In the genomic region with DNA sequence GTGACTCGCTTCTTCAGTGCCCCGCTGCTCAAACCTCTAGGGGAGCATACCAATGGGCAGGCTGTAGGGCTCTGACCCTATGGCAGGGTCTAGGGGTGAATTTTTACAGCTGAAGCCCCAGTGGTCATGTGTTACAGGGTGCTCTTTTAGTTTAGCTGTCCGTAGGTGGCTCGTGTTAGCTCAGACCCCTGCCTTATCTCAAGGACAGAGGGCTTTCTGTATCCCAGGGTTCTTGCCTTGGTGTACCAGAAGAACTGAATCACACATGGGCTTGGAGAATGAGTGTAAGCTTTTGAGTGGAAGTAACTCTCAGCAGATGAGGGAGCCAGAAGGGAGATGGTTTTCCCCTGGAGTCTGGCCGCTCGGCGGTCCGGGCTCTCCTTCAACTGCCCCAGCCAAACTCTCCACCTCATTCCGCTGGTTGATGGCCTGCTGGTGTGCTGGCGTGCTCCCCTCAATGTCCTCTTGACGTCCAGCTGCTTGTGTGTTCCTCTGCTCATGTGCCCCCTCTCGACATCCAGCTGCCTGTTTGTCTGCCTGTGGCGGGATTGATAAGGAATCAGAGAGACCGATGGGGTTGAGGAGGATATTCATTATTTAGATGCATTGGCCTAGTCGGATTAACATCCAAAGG, we compare ENCODE assay signal across 11 cellular contexts. TPM values are rescaled to one million over a fixed set of nuclear protein-coding genes. Genes with fewer than 3 reads are reported as not detected.
DNase-seq lines count a peak whose midpoint lies in the region; ATAC-seq and TF ChIP-seq lines count a peak whose summit lies in the region.
"Had no signal": no experiment of that assay in that cellular context is flagged by ENCODE, and none has a peak within 500 bp of the region (broad histone marks: within the 10 kb centered on the region; RNA-seq: fewer than 3 reads in every experiment).

No MANE protein-coding gene starts in this region.

- ATAC-seq in T-helper 17 cell (no peak), left ventricle myocardium superior (peak; percentile 91)

- POLR2A ChIA-PET in Caco-2 (lab: Charles Lee) = interaction anchor here (0.5 to 0.6 kb wide), 2 partner anchors 34 to 42 kb away, joined by 3 to 5 read pairs; no protein-coding TSS in a partner anchor

- intact Hi-C loops in Caco-2 (cut with micrococcal nuclease; ENCODE audit: unreplicated experiment) = no loop called here
- intact Hi-C loops in left ventricle myocardium superior (cut with micrococcal nuclease) = no loop called here

- TF ChIP-seq CTCF in Caco-2 (IDR thresholded peaks at IDR 0.05; ENCODE audit: insufficient read depth in 1 of 2, low read depth in 1 of 2, low read length in 1 of 2, severe bottlenecking in 1 of 2, unreplicated experiment in 1 of 2) (no peak), progenitor cell of endocrine pancreas (IDR thresholded peaks at IDR 0.05; ENCODE audit: unreplicated experiment) (no peak)

- no TSS peak for BruUV-seq in Caco-2 (replicated peaks; lab: Mats Ljungman, UMichigan)

- H3K9me3 Mint-ChIP-seq in Caco-2 (ENCODE audit: unreplicated experiment) (no peaks in the 10 kb centered on the region), progenitor cell of endocrine pancreas (ENCODE audit: low read depth) (peaks cover 4% of the 10 kb centered on the region)

- peaks cover 42% of the 10 kb centered on the region for H3K4me1 ChIP-seq in Caco-2

- H3K36me3 Mint-ChIP-seq in Caco-2 (ENCODE audit: insufficient read depth, unreplicated experiment) = peaks cover 22% of the 10 kb centered on the region
- peaks cover 2% of the 10 kb centered on the region for H3K36me3 Mint-ChIP-seq in T-helper 17 cell (ENCODE audit: low read depth)
- H3K36me3 Mint-ChIP-seq in progenitor cell of endocrine pancreas (ENCODE audit: insufficient read depth) = peaks cover 39% of the 10 kb centered on the region

- no peaks in the 10 kb centered on the region for H3K27me3 ChIP-seq in Caco-2 (replicated peaks; ENCODE audit: control insufficient read depth, insufficient read depth, low read length)

- H3K4me1 Mint-ChIP-seq in Caco-2 (ENCODE audit: low read depth, unreplicated experiment) (peaks cover 42% of the 10 kb centered on the region), T-helper 17 cell (peaks cover 20% of the 10 kb centered on the region), progenitor cell of endocrine pancreas (ENCODE audit: low read depth) (peaks cover 49% of the 10 kb centered on the region)

- H3K4me3 ChIP-seq in Caco-2 (ENCODE audit: low read depth, low read length) = no peak overlapping the region

- DNase-seq in Caco-2 (no peak), T-helper 17 cell (no peak), left ventricle myocardium superior (peak; percentile 77), progenitor cell of endocrine pancreas (ENCODE audit: low spot score, unreplicated experiment) (no peak), NCI-H2107 treated with DMSO at 0.1 percent for 48 hours (lab: John Stamatoyannopoulos, UW; ENCODE audit: unreplicated experiment) (no peak), midbrain (lab: John Stamatoyannopoulos, UW) (no peak)
- DNase-seq in stimulated activated naive CD4-positive, alpha-beta T cell treated with Interleukin-2 at 50 U/mL for 16 hours (lab: John Stamatoyannopoulos, UW) = no peak
- DNase-seq: activated CD4-positive, alpha-beta T cell treated with anti-CD3 and anti-CD28 coated beads, Interleukin-2, amount 50 U/mL, for 1 hour; activated naive CD8-positive, alpha-beta T cell treated with anti-CD3 and anti-CD28 coated beads for 36 hours; SHP77; T-helper 9 cell had no signal

- H3K27ac Mint-ChIP-seq in Caco-2 (ENCODE audit: unreplicated experiment) (peak overlapping the region; percentile 28), T-helper 17 cell (peak overlapping the region; percentile 67), progenitor cell of endocrine pancreas (peak overlapping the region; percentile 97)

- H3K4me3 Mint-ChIP-seq in Caco-2 (ENCODE audit: unreplicated experiment) (peak overlapping the region; percentile 1), T-helper 17 cell (no peak overlapping the region), progenitor cell of endocrine pancreas (ENCODE audit: low read depth) (peak overlapping the region; percentile 52)
- H3K4me3 Mint-ChIP-seq: activated naive CD8-positive, alpha-beta T cell treated with anti-CD3 and anti-CD28 coated beads for 36 hours had no signal

- H3K9me3 ChIP-seq in Caco-2 (no peaks in the 10 kb centered on the region), T-helper 17 cell (ENCODE audit: control insufficient read depth, low read length, poor library complexity, severe bottlenecking) (no peaks in the 10 kb centered on the region)

- peaks cover 9% of the 10 kb centered on the region; the same call in 1 of the 2 replicates for H3K36me3 ChIP-seq in Caco-2 (ENCODE audit: control insufficient read depth, insufficient read depth, low read length)

- CTCF ChIA-PET in Caco-2 (lab: Charles Lee) = interaction anchor here (0.6 kb wide), 1 partner anchor 45 kb away, joined by 3 read pairs; no protein-coding TSS in a partner anchor

- H3K27me3 Mint-ChIP-seq in Caco-2 (ENCODE audit: insufficient read depth, unreplicated experiment) (no peaks in the 10 kb centered on the region), T-helper 17 cell (no peaks in the 10 kb centered on the region), progenitor cell of endocrine pancreas (no peaks in the 10 kb centered on the region)
- H3K27me3 Mint-ChIP-seq: activated naive CD8-positive, alpha-beta T cell treated with anti-CD3 and anti-CD28 coated beads for 36 hours had no signal

RNA-seq across cellular contexts. Expression of a gene that starts 37.5 kb away (rescaled TPM):
- total RNA-seq in Caco-2 (2022) (52.7 and 53.5 TPM in 2 replicates), T-helper 17 cell (10 to 100 TPM; 76.6 to 77.9 TPM), left ventricle myocardium superior (31.1 TPM), progenitor cell of endocrine pancreas (66.3 and 67.2 TPM in 2 replicates)

Comparison
In these comparisons a context has a peak if more than half of its experiments do, and no peak if none do; other contexts are left out.
1. H3K27ac Mint-ChIP-seq: peak in every context shown above with its lines; median percentile 97 in progenitor cell of endocrine pancreas; 67 in T-helper 17 cell; 28 in Caco-2.